ENCODE assay signal across 11 cellular contexts in genomic region chr11:63560506-63561179, GRCh38. TPM values are rescaled to one million over a fixed set of nuclear protein-coding genes. Genes with fewer than 3 reads are reported as not detected.
DNase-seq lines count a peak whose midpoint lies in the region; ATAC-seq and TF ChIP-seq lines count a peak whose summit lies in the region.
"Had no signal": no experiment of that assay in that cellular context is flagged by ENCODE, and none has a peak within 500 bp of the region (broad histone marks: within the 10 kb centered on the region; RNA-seq: fewer than 3 reads in every experiment).

No MANE protein-coding gene starts in this region.

- peaks cover 47% of the 10 kb centered on the region for H3K4me1 Mint-ChIP-seq in activated CD8-positive, alpha-beta memory T cell treated with anti-CD3 and anti-CD28 coated beads, Interleukin-2, amount 10 ng/mL, durations not matched to agents 7 days and 5 days
- H3K4me1 Mint-ChIP-seq in endodermal cell, result peaks cover 11% of the 10 kb centered on the region

- no peaks in the 10 kb centered on the region for H3K27me3 ChIP-seq in SK-N-SH (ENCODE audit: insufficient read depth)
- no peaks in the 10 kb centered on the region for H3K27me3 ChIP-seq in thyroid gland
- no peaks in the 10 kb centered on the region for H3K27me3 ChIP-seq in gastroesophageal sphincter
- H3K27me3 ChIP-seq in endodermal cell (ENCODE audit: control insufficient read depth, insufficient read depth, low read length, poor library complexity, severe bottlenecking), result no peaks in the 10 kb centered on the region
- H3K27me3 ChIP-seq: SJSA1 had no signal

- H3K79me2 ChIP-seq in SK-N-SH (ENCODE audit: insufficient read depth), result no peaks in the 10 kb centered on the region

- POLR2A ChIA-PET in SK-N-SH (lab: Yijun Ruan, JAX), result no interaction called here

- H3K36me3 Mint-ChIP-seq in activated CD8-positive, alpha-beta memory T cell treated with anti-CD3 and anti-CD28 coated beads, Interleukin-2, amount 10 ng/mL, durations not matched to agents 7 days and 5 days, result no peaks in the 10 kb centered on the region
- H3K36me3 Mint-ChIP-seq in endodermal cell (ENCODE audit: low read depth), result no peaks in the 10 kb centered on the region

- no peaks in the 10 kb centered on the region for H3K27me3 Mint-ChIP-seq in activated CD8-positive, alpha-beta memory T cell treated with anti-CD3 and anti-CD28 coated beads, Interleukin-2, amount 10 ng/mL, durations not matched to agents 7 days and 5 days
- no peaks in the 10 kb centered on the region for H3K27me3 Mint-ChIP-seq in endodermal cell (ENCODE audit: insufficient read depth)

- H3K4me2 ChIP-seq in SK-N-SH, result 0 out of 2 replicates have a peak overlapping the region, but pooled peaks have one; percentile 19

- H3K27ac Mint-ChIP-seq in activated CD8-positive, alpha-beta memory T cell treated with anti-CD3 and anti-CD28 coated beads, Interleukin-2, amount 10 ng/mL, durations not matched to agents 7 days and 5 days, result no peak overlapping the region
- H3K27ac Mint-ChIP-seq in endodermal cell, result no peak overlapping the region

- H3K36me3 ChIP-seq in SK-N-SH (replicated peaks in 1 of 2; ENCODE audit: control insufficient read depth in 1 of 2, insufficient read depth in 2 of 2, low read length in 1 of 2) (no peaks in the 10 kb centered on the region), thyroid gland (no peaks in the 10 kb centered on the region), gastroesophageal sphincter (no peaks in the 10 kb centered on the region), endodermal cell (ENCODE audit: control insufficient read depth, insufficient read depth, low read length) (no peaks in the 10 kb centered on the region)
- H3K36me3 ChIP-seq: SJSA1 had no signal

- H4K20me1 ChIP-seq in SK-N-SH (ENCODE audit: insufficient read depth), result no peaks in the 10 kb centered on the region

- WGBS in SK-N-SH (ENCODE audit: low lambda C conversion rate), result 53% methylated on average over 6 of the region's 7 CpGs
- WGBS in thyroid gland, 2 donors, result 19 to 39% methylated on average over 7 of the region's 7 CpGs
- WGBS in gastroesophageal sphincter (ENCODE audit: low coverage in 1 of 2), 2 donors, result 54 to 80% methylated on average over 2 to 4 of the region's 7 CpGs
- 67 to 91% methylated on average over 1 to 7 of the region's 7 CpGs for WGBS in endodermal cell (ENCODE audit: insufficient coverage in 1 of 2, insufficient read length in 1 of 2), 2 experiments

- CTCF ChIA-PET in activated CD8-positive, alpha-beta memory T cell treated with anti-CD3 and anti-CD28 coated beads, Interleukin-2, amount 10 ng/mL, durations not matched to agents 7 days and 5 days (lab: Charles Lee), result interaction anchor here (2.0 to 2.1 kb wide), 2 partner anchors 9 to 23 kb away, joined by 4 to 7 read pairs; no protein-coding TSS in a partner anchor
- CTCF ChIA-PET in SK-N-SH (lab: Yijun Ruan, JAX), result no interaction called here

- H3K27ac ChIP-seq in SK-N-SH (ENCODE audit: low read depth in 2 of 2, low read length in 1 of 2), result no peak overlapping the region
- H3K27ac ChIP-seq in thyroid gland, result peak overlapping the region; percentile 77 to 84 (median 83)
- H3K27ac ChIP-seq in gastroesophageal sphincter, result no peak overlapping the region
- H3K27ac ChIP-seq in endodermal cell (ENCODE audit: low read depth, low read length), result no peak overlapping the region
- H3K27ac ChIP-seq: SJSA1 had no signal

- no peak for TF ChIP-seq EP300 in SK-N-SH (IDR thresholded peaks at IDR 0.05; ENCODE audit: borderline replicate concordance in 1 of 2, low read depth in 1 of 2, low read length in 1 of 2)
- no peak for TF ChIP-seq EP300 in gastroesophageal sphincter (IDR thresholded peaks at IDR 0.05)

- TF ChIP-seq POLR2A in thyroid gland (IDR thresholded peaks at IDR 0.05) (no peak), gastroesophageal sphincter (IDR thresholded peaks at IDR 0.05) (no peak)

- intact Hi-C loops in left cardiac atrium (cut with DNase I) (no loop called here), thyroid gland (cut with DNase I) (no loop called here)

- ATAC-seq in activated CD8-positive, alpha-beta memory T cell treated with anti-CD3 and anti-CD28 coated beads, Interleukin-2, amount 10 ng/mL, durations not matched to agents 7 days and 5 days, result no peak
- ATAC-seq in left cardiac atrium (peak; percentile 84), gastroesophageal sphincter (no peak)

- no peaks in the 10 kb centered on the region for H3K9me2 ChIP-seq in SK-N-SH

- no peaks in the 10 kb centered on the region for H3F3A ChIP-seq in SK-N-SH (replicated peaks; ENCODE audit: insufficient read depth)

- no peak overlapping the region for H3K4me3 Mint-ChIP-seq in activated CD8-positive, alpha-beta memory T cell treated with anti-CD3 and anti-CD28 coated beads, Interleukin-2, amount 10 ng/mL, durations not matched to agents 7 days and 5 days
- H3K4me3 Mint-ChIP-seq in endodermal cell, result no peak overlapping the region

- TF ChIP-seq CTCF in SK-N-SH (IDR thresholded peaks at IDR 0.05) (no peak), thyroid gland (IDR thresholded peaks at IDR 0.05) (no peak), gastroesophageal sphincter (IDR thresholded peaks at IDR 0.05) (no peak), endodermal cell (conservative IDR thresholded peaks at IDR 0.05) (no peak)

- H3K9me3 ChIP-seq in SK-N-SH (no peaks in the 10 kb centered on the region), thyroid gland (no peaks in the 10 kb centered on the region), gastroesophageal sphincter (no peaks in the 10 kb centered on the region), endodermal cell (ENCODE audit: control insufficient read depth, low read length) (no peaks in the 10 kb centered on the region)
- H3K9me3 ChIP-seq: SJSA1 had no signal

- H3K9ac ChIP-seq in SK-N-SH (no peak overlapping the region), endodermal cell (ENCODE audit: extremely low read depth, low read length, poor library complexity, severe bottlenecking) (no peak overlapping the region)

- no peak for TF ChIP-seq RAD21 in SK-N-SH (IDR thresholded peaks at IDR 0.05; ENCODE audit: low read length)

- no peak overlapping the region; the same call in 1 of the 2 replicates for H2AFZ ChIP-seq in SK-N-SH (ENCODE audit: low read depth)

- no peak overlapping the region for H3K4me3 ChIP-seq in SK-N-SH (ENCODE audit: low read depth in 2 of 2, low read length in 1 of 2)
- no peak overlapping the region for H3K4me3 ChIP-seq in thyroid gland (replicated peaks in 1 of 3)
- no peak overlapping the region for H3K4me3 ChIP-seq in gastroesophageal sphincter
- H3K4me3 ChIP-seq in endodermal cell (ENCODE audit: low read length), result no peak overlapping the region
- H3K4me3 ChIP-seq: SJSA1 had no signal

- H3K4me1 ChIP-seq in SK-N-SH (ENCODE audit: control insufficient read depth in 1 of 2, insufficient read depth in 2 of 2, low read depth in 1 of 2, low read length in 1 of 2) (peaks cover 0 to 5% of the 10 kb centered on the region in 2 experiments; a peak in 1 of 4 replicates), thyroid gland (peaks cover 27 to 49% of the 10 kb centered on the region in 2 donors), gastroesophageal sphincter (no peaks in the 10 kb centered on the region), endodermal cell (ENCODE audit: control insufficient read depth, insufficient read depth, low read length) (no peaks in the 10 kb centered on the region)

- DNase-seq in activated CD8-positive, alpha-beta memory T cell treated with anti-CD3 and anti-CD28 coated beads, Interleukin-2, amount 50 U/mL, for 4 hours, result peak; percentile 36
- no peak for DNase-seq in activated CD8-positive, alpha-beta memory T cell treated with anti-CD3 and anti-CD28 coated beads, Interleukin-2, amount 10 ng/mL, durations not matched to agents 7 days and 5 days
- DNase-seq in SK-N-SH (no peak), left cardiac atrium (no peak), thyroid gland (peak; percentile 85 to 90), endodermal cell (no peak)
- DNase-seq in effector CD8-positive, alpha-beta T cell (lab: John Stamatoyannopoulos, UW), result no peak
- DNase-seq: NCI-H1694; stimulated activated CD8-positive, alpha-beta memory T cell treated with anti-CD3 and anti-CD28 coated beads, Interleukin-4, amount 100 ng/mL, for 48 hours had no signal

- H3K9me3 Mint-ChIP-seq in activated CD8-positive, alpha-beta memory T cell treated with anti-CD3 and anti-CD28 coated beads, Interleukin-2, amount 10 ng/mL, durations not matched to agents 7 days and 5 days (ENCODE audit: low read depth), result no peaks in the 10 kb centered on the region
- no peaks in the 10 kb centered on the region for H3K9me3 Mint-ChIP-seq in endodermal cell

RNA-seq across cellular contexts. Expression of gene PLAAT2, which starts 2.5 kb away (rescaled TPM):
- 1 to 10 TPM in 1 of 2 experiments, under 1 TPM in 1; 0.73 to 1.3 TPM for total RNA-seq in activated CD8-positive, alpha-beta memory T cell treated with anti-CD3 and anti-CD28 coated beads, Interleukin-2, amount 10 ng/mL, durations not matched to agents 7 days and 5 days
- polyA plus RNA-seq in SK-N-SH (2012; rRNA removed), result 0.19 and 0.53 TPM in 2 replicates
- 0.05 and 0.16 TPM in 2 replicates for polyA plus RNA-seq in SK-N-SH (2012; cell fraction: cytosol; rRNA removed)
- polyA plus RNA-seq in SK-N-SH (2012; cell fraction: nucleus; rRNA removed), result 1.3 and 1.4 TPM in 2 replicates
- total RNA-seq in left cardiac atrium (under 1 TPM; 0.32 to 0.47 TPM), thyroid gland (1 to 10 TPM in 1 of 4 donors, not detected in 3; 1.4 TPM), gastroesophageal sphincter (not detected), endodermal cell (not detected)
- polyA plus RNA-seq in endodermal cell (2013, experiment 1 of 2), result not detected
- not detected for polyA plus RNA-seq in endodermal cell (2013, experiment 2 of 2)

RNA-seq across cellular contexts. Expression of gene PLAAT4, which starts 24.0 kb away (rescaled TPM):
- total RNA-seq in activated CD8-positive, alpha-beta memory T cell treated with anti-CD3 and anti-CD28 coated beads, Interleukin-2, amount 10 ng/mL, durations not matched to agents 7 days and 5 days, result 100 to 1,000 TPM in 1 of 2 experiments, 10 to 100 TPM in 1; 85.3 to 128 TPM
- polyA plus RNA-seq in SK-N-SH (2012; rRNA removed), result 4.6 and 5.6 TPM in 2 replicates
- 4.5 and 4.9 TPM in 2 replicates for polyA plus RNA-seq in SK-N-SH (2012; cell fraction: cytosol; rRNA removed)
- 1.8 and 2.1 TPM in 2 replicates for polyA plus RNA-seq in SK-N-SH (2012; cell fraction: nucleus; rRNA removed)
- 10 to 100 TPM; 11.3 to 16.6 TPM for total RNA-seq in left cardiac atrium
- 10 to 100 TPM; 23.5 to 53.6 (median 39.8) TPM for total RNA-seq in thyroid gland
- 10 to 100 TPM; 18.0 to 40.5 (median 35.9) TPM for total RNA-seq in gastroesophageal sphincter
- total RNA-seq in endodermal cell, result under 1 TPM in 1 of 2 donors, not detected in 1; 0.58 TPM
- polyA plus RNA-seq in endodermal cell (2013, experiment 1 of 2), result not detected
- not detected for polyA plus RNA-seq in endodermal cell (2013, experiment 2 of 2)

RNA-seq across cellular contexts. Expression of gene PLAAT3, which starts 53.6 kb away (rescaled TPM):
- 10 to 100 TPM; 21.7 to 25.5 TPM for total RNA-seq in activated CD8-positive, alpha-beta memory T cell treated with anti-CD3 and anti-CD28 coated beads, Interleukin-2, amount 10 ng/mL, durations not matched to agents 7 days and 5 days
- polyA plus RNA-seq in SK-N-SH (2012; rRNA removed), result 39.6 and 44.0 TPM in 2 replicates
- polyA plus RNA-seq in SK-N-SH (2012; cell fraction: cytosol; rRNA removed), result 32.8 and 36.7 TPM in 2 replicates
- polyA plus RNA-seq in SK-N-SH (2012; cell fraction: nucleus; rRNA removed), result 18.0 and 24.4 TPM in 2 replicates
- total RNA-seq in left cardiac atrium (100 to 1,000 TPM; 156 to 173 TPM), thyroid gland (10 to 100 TPM; 42.8 to 96.0 (median 74.6) TPM), gastroesophageal sphincter (10 to 100 TPM; 45.9 to 69.1 (median 53.2) TPM), endodermal cell (10 to 100 TPM; 33.5 to 45.9 TPM)
- 16.2 TPM for polyA plus RNA-seq in endodermal cell (2013, experiment 1 of 2)
- polyA plus RNA-seq in endodermal cell (2013, experiment 2 of 2), result 8.3 TPM

RNA-seq across cellular contexts. Expression of gene LGALS12, which starts 54.8 kb away (rescaled TPM):
- under 1 TPM; 0.23 to 0.29 TPM for total RNA-seq in activated CD8-positive, alpha-beta memory T cell treated with anti-CD3 and anti-CD28 coated beads, Interleukin-2, amount 10 ng/mL, durations not matched to agents 7 days and 5 days
- polyA plus RNA-seq in SK-N-SH (2012; rRNA removed), result not detected in 2 replicates
- not detected in 2 replicates for polyA plus RNA-seq in SK-N-SH (2012; cell fraction: cytosol; rRNA removed)
- not detected in 2 replicates for polyA plus RNA-seq in SK-N-SH (2012; cell fraction: nucleus; rRNA removed)
- 10 to 100 TPM; 22.0 to 32.1 TPM for total RNA-seq in left cardiac atrium
- total RNA-seq in thyroid gland, result under 1 TPM in 1 of 4 donors, not detected in 3; 0.94 TPM
- total RNA-seq in gastroesophageal sphincter, result 1 to 10 TPM in 1 of 4 donors, under 1 TPM in 1, not detected in 2; 0.47 to 2.0 TPM
- 10 to 100 TPM in 1 of 2 donors, 1 to 10 TPM in 1; 6.7 to 15.9 TPM for total RNA-seq in endodermal cell
- 0.50 TPM for polyA plus RNA-seq in endodermal cell (2013, experiment 1 of 2)
- 0.62 TPM for polyA plus RNA-seq in endodermal cell (2013, experiment 2 of 2)

Comparison
In these comparisons a context has a peak if more than half of its experiments do, and no peak if none do; other contexts are left out.
1. DNase-seq: peak in activated CD8-positive, alpha-beta memory T cell treated with anti-CD3 and anti-CD28 coated beads, Interleukin-2, amount 50 U/mL, for 4 hours (single experiment) and thyroid gland (2 of 2); none in activated CD8-positive, alpha-beta memory T cell treated with anti-CD3 and anti-CD28 coated beads, Interleukin-2, amount 10 ng/mL, durations not matched to agents 7 days and 5 days (single experiment), SK-N-SH (single experiment), left cardiac atrium (single experiment), effector CD8-positive, alpha-beta T cell (single experiment) and endodermal cell (single experiment).
2. ATAC-seq: peak in left cardiac atrium (2 of 2); none in activated CD8-positive, alpha-beta memory T cell treated with anti-CD3 and anti-CD28 coated beads, Interleukin-2, amount 10 ng/mL, durations not matched to agents 7 days and 5 days (single experiment) and gastroesophageal sphincter (single experiment).
3. H3K27ac ChIP-seq: peak in thyroid gland (3 of 3); none in SK-N-SH (0 of 2), gastroesophageal sphincter (0 of 4) and endodermal cell (single experiment).
4. RNA of gene PLAAT4, which starts 24.0 kb away (total RNA-seq): 85.3 to 128 TPM in activated CD8-positive, alpha-beta memory T cell treated with anti-CD3 and anti-CD28 coated beads, Interleukin-2, amount 10 ng/mL, durations not matched to agents 7 days and 5 days, 23.5 to 53.6 TPM in thyroid gland, 18.0 to 40.5 TPM in gastroesophageal sphincter and 11.3 to 16.6 TPM in left cardiac atrium; 0.58 TPM in endodermal cell; every median in the first group is over 4 times any median in the second.